Comparison of ENCODE assay signal across 8 cellular contexts in genomic region chr1:116853680-116854191, GRCh38. TPM values are rescaled to one million over a fixed set of nuclear protein-coding genes. Genes with fewer than 3 reads are reported as not detected.
DNase-seq lines count a peak whose midpoint lies in the region; ATAC-seq and TF ChIP-seq lines count a peak whose summit lies in the region.

No MANE protein-coding gene starts in this region.

- POLR2A ChIA-PET in PC-9 (lab: Charles Lee; ENCODE audit: unreplicated experiment), result interaction anchor here (0.5 to 0.7 kb wide), 5 partner anchors 12 to 317 kb away, joined by 3 to 6 read pairs (median 4); no protein-coding TSS in a partner anchor

- no peak for TF ChIP-seq CTCF in HFF-Myc (IDR thresholded peaks at IDR 0.05; ENCODE audit: low read depth, low read length, missing control alignments)
- no peak for TF ChIP-seq CTCF in PC-9 (conservative IDR thresholded peaks at IDR 0.05)
- TF ChIP-seq CTCF in epithelial cell of proximal tubule (conservative IDR thresholded peaks at IDR 0.05; ENCODE audit: low read depth, low read length), result no peak
- no peak for TF ChIP-seq CTCF in progenitor cell of endocrine pancreas (IDR thresholded peaks at IDR 0.05; ENCODE audit: unreplicated experiment)

- H3K9me3 ChIP-seq in PC-9 (ENCODE audit: insufficient read depth, low read depth), result no peaks in the 10 kb centered on the region

- H3K79me2 ChIP-seq in PC-9 (ENCODE audit: low read depth), result no peaks in the 10 kb centered on the region

- ATAC-seq in GM18909 (IDR thresholded peaks at IDR 0.05; ENCODE audit: poor library complexity, unreplicated experiment), result no peak
- no peak for ATAC-seq in GM21825 (IDR thresholded peaks at IDR 0.05; ENCODE audit: unreplicated experiment)

- no TSS peak for BruUV-seq in PC-9 (replicated peaks; lab: Mats Ljungman, UMichigan)

- peak overlapping the region; percentile 76 for H3K4me2 ChIP-seq in PC-9

- H4K20me1 ChIP-seq in PC-9 (ENCODE audit: insufficient read depth), result no peaks in the 10 kb centered on the region

- H3F3A ChIP-seq in PC-9 (ENCODE audit: insufficient read depth, low read depth), result peaks cover 25% of the 10 kb centered on the region; the same call in 1 of the 2 replicates

- H3K4me3 Mint-ChIP-seq in progenitor cell of endocrine pancreas (ENCODE audit: low read depth), result peak overlapping the region; percentile 37

- H3K4me1 ChIP-seq in PC-9 (replicated peaks; ENCODE audit: insufficient read depth), result peaks cover 46% of the 10 kb centered on the region

- H3K27me3 ChIP-seq in PC-9 (ENCODE audit: insufficient read depth, low read depth), result no peaks in the 10 kb centered on the region

- CTCF ChIA-PET in PC-9 (lab: Charles Lee), result interaction anchor here (0.6 to 1.3 kb wide), 2 partner anchors 24 to 145 kb away, joined by 3 to 8 read pairs; no protein-coding TSS in a partner anchor

- no peak overlapping the region for H3K4me3 ChIP-seq in HFF-Myc (replicated peaks; ENCODE audit: low read depth, low read length)
- H3K4me3 ChIP-seq in PC-9, result peak overlapping the region; percentile 34; the same call in 1 of the 2 replicates
- H3K4me3 ChIP-seq in epithelial cell of proximal tubule (ENCODE audit: low read depth, low read length), result no peak overlapping the region

- H3K36me3 ChIP-seq in PC-9 (ENCODE audit: low read depth), result no peaks in the 10 kb centered on the region

- no peaks in the 10 kb centered on the region for H3K27me3 Mint-ChIP-seq in progenitor cell of endocrine pancreas

- intact Hi-C loops in PC-9 (cut with micrococcal nuclease; ENCODE audit: unreplicated experiment), result loop anchor here (2.0 to 10.0 kb wide), 2 partner anchors 207 to 279 kb away; partner anchors contain the start of genes CD58 and TTF2

- no peaks in the 10 kb centered on the region for H3K9me2 ChIP-seq in PC-9 (ENCODE audit: insufficient read depth)

- peak overlapping the region; percentile 77 for H3K27ac ChIP-seq in PC-9

- peaks cover 43% of the 10 kb centered on the region for H3K4me1 Mint-ChIP-seq in progenitor cell of endocrine pancreas (ENCODE audit: low read depth)

- peak; percentile 59 for DNase-seq in AG08396 (ENCODE audit: low spot score)
- DNase-seq in HFF-Myc (ENCODE audit: extremely low read depth, low read depth), result peak; percentile 84
- peak; percentile 71 to 100 for DNase-seq in PC-9
- peak; percentile 87 for DNase-seq in epithelial cell of proximal tubule (ENCODE audit: low read depth)
- DNase-seq in progenitor cell of endocrine pancreas (ENCODE audit: low spot score, unreplicated experiment), result peak; percentile 16
- no peak for DNase-seq in hippocampal formation (lab: John Stamatoyannopoulos, UW)

- H2AFZ ChIP-seq in PC-9, result peak overlapping the region; percentile 66

- peaks cover 3% of the 10 kb centered on the region for H3K9me3 Mint-ChIP-seq in progenitor cell of endocrine pancreas (ENCODE audit: low read depth)

- peak overlapping the region; percentile 98 for H3K27ac Mint-ChIP-seq in progenitor cell of endocrine pancreas

- no peaks in the 10 kb centered on the region for H3K36me3 Mint-ChIP-seq in progenitor cell of endocrine pancreas (ENCODE audit: insufficient read depth)

RNA-seq across cellular contexts. Expression of gene PTGFRN, which starts 56.0 kb away (rescaled TPM):
- 83.7 and 87.3 TPM in 2 replicates for total RNA-seq in PC-9 (2021)
- 64.2 and 86.3 TPM in 2 replicates for total RNA-seq in epithelial cell of proximal tubule
- total RNA-seq in progenitor cell of endocrine pancreas, result 42.9 and 49.0 TPM in 2 replicates

Comparison
In these comparisons a context has a peak if more than half of its experiments do, and no peak if none do; other contexts are left out.
1. DNase-seq: peak in AG08396 (single experiment), HFF-Myc (single experiment), PC-9 (2 of 2), epithelial cell of proximal tubule (single experiment) and progenitor cell of endocrine pancreas (single experiment); none in hippocampal formation (0 of 2).